In genomic region chr20:17541996-17542395, GRCh38 we compare ENCODE assay signal across 19 cellular contexts. TPM values are rescaled to one million over a fixed set of nuclear protein-coding genes. Genes with fewer than 3 reads are reported as not detected.
DNase-seq lines count a peak whose midpoint lies in the region; ATAC-seq and TF ChIP-seq lines count a peak whose summit lies in the region.
"Had no signal": no experiment of that assay in that cellular context is flagged by ENCODE, and none has a peak within 500 bp of the region (broad histone marks: within the 10 kb centered on the region; RNA-seq: fewer than 3 reads in every experiment).

No MANE protein-coding gene starts in this region.

- H3K36me3 ChIP-seq in endodermal cell (ENCODE audit: control insufficient read depth, insufficient read depth, low read length) = no peaks in the 10 kb centered on the region
- H3K36me3 ChIP-seq in muscle layer of colon (ENCODE audit: insufficient read depth, low read length) = no peaks in the 10 kb centered on the region
- H3K36me3 ChIP-seq: cardiac muscle cell, ovary, spleen had no signal

- no peaks in the 10 kb centered on the region for H3K27me3 Mint-ChIP-seq in endodermal cell (ENCODE audit: insufficient read depth)

- H3K9me3 ChIP-seq in AG04450 (ENCODE audit: control insufficient read depth, insufficient read depth, low read length) (no peaks in the 10 kb centered on the region), endodermal cell (ENCODE audit: control insufficient read depth, low read length) (no peaks in the 10 kb centered on the region), muscle layer of colon (ENCODE audit: low read length) (no peaks in the 10 kb centered on the region)
- H3K9me3 ChIP-seq: ovary, spleen, testis had no signal

- 84 to 91% methylated on average over 4 to 5 of the region's 5 CpGs for WGBS in endodermal cell (ENCODE audit: insufficient coverage in 1 of 2, insufficient read length in 1 of 2), 2 experiments

- peaks cover 7% of the 10 kb centered on the region for H3K4me1 Mint-ChIP-seq in endodermal cell

- H3K4me3 Mint-ChIP-seq in endodermal cell = no peak overlapping the region
- H3K4me3 Mint-ChIP-seq: activated T-cell treated with anti-CD3 and anti-CD28 coated beads, Interleukin-2, amount 50 U/mL, for 72 hours; IgD-negative memory B cell had no signal

- H3K27ac Mint-ChIP-seq in endodermal cell = no peak overlapping the region
- H3K27ac Mint-ChIP-seq: activated T-cell treated with anti-CD3 and anti-CD28 coated beads, Interleukin-2, amount 50 U/mL, for 72 hours; IgD-negative memory B cell had no signal

- H3K27me3 ChIP-seq in AG04450 (ENCODE audit: control insufficient read depth, insufficient read depth, low read length) (no peaks in the 10 kb centered on the region), endodermal cell (ENCODE audit: control insufficient read depth, insufficient read depth, low read length, poor library complexity, severe bottlenecking) (no peaks in the 10 kb centered on the region), muscle layer of colon (ENCODE audit: control insufficient read depth in 1 of 2, insufficient read depth in 2 of 2, low read length in 2 of 2) (no peaks in the 10 kb centered on the region)
- H3K27me3 ChIP-seq: cardiac muscle cell, ovary, testis had no signal

- H3K36me3 Mint-ChIP-seq in endodermal cell (ENCODE audit: low read depth) = no peaks in the 10 kb centered on the region
- H3K36me3 Mint-ChIP-seq: IgD-negative memory B cell had no signal

- H3K9me3 Mint-ChIP-seq in endodermal cell = no peaks in the 10 kb centered on the region
- H3K9me3 Mint-ChIP-seq: IgD-negative memory B cell had no signal

- CTCF ChIA-PET in AG04450 (lab: Charles Lee) = interaction anchor here (0.9 to 2.4 kb wide), 3 partner anchors 37 to 140 kb away, joined by 3 to 9 read pairs (median 3); partner anchors contain the start of gene RRBP1

- 0 out of 2 replicates have a peak, but pooled peaks have one; percentile 1 for TF ChIP-seq CTCF in AG04450 (IDR thresholded peaks at IDR 0.05; ENCODE audit: low read depth, low read length)
- TF ChIP-seq CTCF in endodermal cell (conservative IDR thresholded peaks at IDR 0.05) = peak; percentile 26

- H3K4me1 ChIP-seq in endodermal cell (ENCODE audit: control insufficient read depth, insufficient read depth, low read length) = no peaks in the 10 kb centered on the region
- H3K4me1 ChIP-seq in muscle layer of colon (ENCODE audit: insufficient read depth, low read length) = peaks cover 55% of the 10 kb centered on the region
- H3K4me1 ChIP-seq: testis had no signal

- DNase-seq in AG04450 (ENCODE audit: low read depth, low spot score) = no peak
- DNase-seq in NCI-H226 = peak; percentile 72
- DNase-seq in endodermal cell = peak; percentile 58
- no peak for DNase-seq in NCI-H1092 treated with DMSO at 0.1 percent for 48 hours (lab: John Stamatoyannopoulos, UW)
- no peak for DNase-seq in amygdala (lab: John Stamatoyannopoulos, UW)
- DNase-seq: activated CD4-positive, alpha-beta T cell treated with anti-CD3 and anti-CD28 coated beads, Interleukin-2, amount 50 U/mL, for 1 hour; activated T-cell treated with anti-CD3 and anti-CD28 coated beads, Interleukin-2, amount 50 U/mL, for 72 hours; DMS 273 treated with DMSO at 0.1 percent for 48 hours; NCI-H1436 treated with DMSO at 0.1 percent for 48 hours; NCI-H524; ovary; spleen; T1000; testis had no signal

- H3K27ac ChIP-seq in AG04450 (ENCODE audit: low read depth, low read length) (no peak overlapping the region), endodermal cell (ENCODE audit: low read depth, low read length) (no peak overlapping the region), muscle layer of colon (ENCODE audit: low read depth, low read length) (peak overlapping the region; percentile 12)
- H3K27ac ChIP-seq: cardiac muscle cell, spleen had no signal

- no peak for ATAC-seq in GM21529 (IDR thresholded peaks at IDR 0.05; ENCODE audit: unreplicated experiment)
- ATAC-seq in GM21717 (IDR thresholded peaks at IDR 0.05; ENCODE audit: unreplicated experiment) = no peak
- ATAC-seq: activated T-cell treated with anti-CD3 and anti-CD28 coated beads, Interleukin-2, amount 50 U/mL, for 72 hours had no signal

- H3K4me3 ChIP-seq in AG04450 (ENCODE audit: low read depth, low read length) (no peak overlapping the region), endodermal cell (ENCODE audit: low read length) (no peak overlapping the region), muscle layer of colon (ENCODE audit: low read depth in 1 of 2, low read length in 2 of 2) (no peak overlapping the region)
- H3K4me3 ChIP-seq: cardiac muscle cell, ovary, spleen, testis had no signal

- H3K9ac ChIP-seq in endodermal cell (ENCODE audit: extremely low read depth, low read length, poor library complexity, severe bottlenecking) (no peak overlapping the region), muscle layer of colon (ENCODE audit: low read length) (no peak overlapping the region)

- POLR2A ChIA-PET in AG04450 (lab: Yijun Ruan, JAX) = interaction anchor here (0.7 to 5.0 kb wide), 6 partner anchors 16 to 52 kb away, joined by 3 to 59 read pairs (median 7); partner anchors contain the start of gene DSTN

RNA-seq across cellular contexts. Expression of gene BFSP1, which starts 10.8 kb away (rescaled TPM):
- polyA plus RNA-seq in AG04450 (2011; rRNA removed) = 2.3 and 2.9 TPM in 2 replicates
- 1.5 and 1.8 TPM in 2 replicates for polyA minus RNA-seq in AG04450 (2011; rRNA and poly(A)+ RNA removed)
- total RNA-seq in endodermal cell = 10 to 100 TPM in 1 of 2 donors, 1 to 10 TPM in 1; 9.4 to 12.0 TPM
- polyA plus RNA-seq in endodermal cell (2013, experiment 1 of 2) = 1.3 TPM
- 1.4 TPM for polyA plus RNA-seq in endodermal cell (2013, experiment 2 of 2)
- polyA plus RNA-seq: IgD-negative memory B cell had no signal

RNA-seq across cellular contexts. Expression of gene DSTN, which starts 27.9 kb away (rescaled TPM):
- polyA plus RNA-seq in AG04450 (2011; rRNA removed) = 318 and 414 TPM in 2 replicates
- 27.3 and 48.9 TPM in 2 replicates for polyA minus RNA-seq in AG04450 (2011; rRNA and poly(A)+ RNA removed)
- total RNA-seq in endodermal cell = 100 to 1,000 TPM; 196 to 204 TPM
- 192 TPM for polyA plus RNA-seq in endodermal cell (2013, experiment 1 of 2)
- 208 TPM for polyA plus RNA-seq in endodermal cell (2013, experiment 2 of 2)

Comparison
In these comparisons a context has a peak if more than half of its experiments do, and no peak if none do; other contexts are left out.
1. DNase-seq: peak in NCI-H226 (single experiment) and endodermal cell (single experiment); none in AG04450 (single experiment), NCI-H1092 treated with DMSO at 0.1 percent for 48 hours (single experiment) and amygdala (0 of 56).